22 cellular contexts compared by ENCODE assay signal in the genomic region with DNA sequence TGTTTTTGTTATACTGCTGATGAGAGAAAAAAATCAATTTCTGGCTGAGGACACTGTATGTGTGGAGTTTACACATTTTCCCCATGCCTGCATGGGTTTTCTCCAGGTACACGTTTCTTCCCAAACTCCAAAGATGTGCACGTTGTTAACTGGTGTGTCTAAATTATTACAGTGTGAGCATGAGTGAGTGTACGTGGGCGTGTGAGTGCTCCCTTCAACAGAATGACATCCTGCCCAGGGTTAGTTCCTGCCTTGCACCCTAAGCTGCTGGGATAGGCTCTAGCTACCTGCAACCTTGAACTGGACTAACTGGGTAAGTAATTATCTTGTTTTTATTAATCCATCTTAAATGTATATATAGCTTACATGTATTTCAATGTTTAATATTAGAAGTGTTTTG. TPM values are rescaled to one million over a fixed set of nuclear protein-coding genes. Genes with fewer than 3 reads are reported as not detected.
DNase-seq lines count a peak whose midpoint lies in the region; ATAC-seq, FAIRE-seq and TF ChIP-seq lines count a peak whose summit lies in the region.
"Had no signal": no experiment of that assay in that cellular context is flagged by ENCODE, and none has a peak within 500 bp of the region (broad histone marks: within the 10 kb centered on the region; RNA-seq: fewer than 3 reads in every experiment).

No MANE protein-coding gene starts in this region.

- H3K4me1 ChIP-seq in right lobe of liver = peaks cover 0 to 12% (median 0%) of the 10 kb centered on the region in 4 donors
- H3K4me1 ChIP-seq in HepG2 (ENCODE audit: insufficient read depth, low read length) = peaks cover 37% of the 10 kb centered on the region
- H3K4me1 ChIP-seq in Peyer's patch = peaks cover 0 to 7% (median 0%) of the 10 kb centered on the region in 4 donors
- H3K4me1 ChIP-seq: prostate gland, SJSA1 had no signal

- H3K36me3 Mint-ChIP-seq in T-cell = peaks cover 42% of the 10 kb centered on the region
- H3K36me3 Mint-ChIP-seq in central memory CD8-positive, alpha-beta T cell (ENCODE audit: insufficient read depth) = peaks cover 33% of the 10 kb centered on the region
- peaks cover 15% of the 10 kb centered on the region for H3K36me3 Mint-ChIP-seq in natural killer cell treated with Interleukin-12 subunit alpha and Interleukin-12 subunit beta and Interleukin-15 and Interleukin-18, amount 100 ng/mL, for 72 hours

- no peaks in the 10 kb centered on the region for H3K9me3 Mint-ChIP-seq in T-cell
- H3K9me3 Mint-ChIP-seq in central memory CD8-positive, alpha-beta T cell = no peaks in the 10 kb centered on the region
- no peaks in the 10 kb centered on the region for H3K9me3 Mint-ChIP-seq in natural killer cell treated with Interleukin-12 subunit alpha and Interleukin-12 subunit beta and Interleukin-15 and Interleukin-18, amount 100 ng/mL, for 72 hours
- H3K9me3 Mint-ChIP-seq: activated naive CD4-positive, alpha-beta T cell treated with anti-CD3 and anti-CD28 coated beads for 36 hours; mesothelial cell of epicardium; neural progenitor cell; type B pancreatic cell had no signal

- in situ Hi-C loops in HepG2 (cut with HindIII; ENCODE audit: extremely low pct_ligation_motif_present, low pct_unique_long_range_greater_than_20kb) = no loop called here

- no peak for TF ChIP-seq RAD21 in HepG2 (CRISPR knock-in tag; IDR thresholded peaks at IDR 0.05)

- no peaks in the 10 kb centered on the region for H3K9me3 ChIP-seq in right lobe of liver
- no peaks in the 10 kb centered on the region for H3K9me3 ChIP-seq in HepG2 (ENCODE audit: low read length)
- no peaks in the 10 kb centered on the region for H3K9me3 ChIP-seq in Peyer's patch
- H3K9me3 ChIP-seq: prostate gland, SJSA1 had no signal

- H3K4me1 Mint-ChIP-seq in T-cell = peaks cover 82 to 88% (median 83%) of the 10 kb centered on the region in 3 donors
- peaks cover 79% of the 10 kb centered on the region for H3K4me1 Mint-ChIP-seq in central memory CD8-positive, alpha-beta T cell
- peaks cover 48 to 67% of the 10 kb centered on the region in 2 donors for H3K4me1 Mint-ChIP-seq in natural killer cell treated with Interleukin-12 subunit alpha and Interleukin-12 subunit beta and Interleukin-15 and Interleukin-18, amount 100 ng/mL, for 72 hours (ENCODE audit: low read depth in 2 of 2)

- H3K27me3 ChIP-seq in right lobe of liver (no peaks in the 10 kb centered on the region), HepG2 (ENCODE audit: control insufficient read depth in 1 of 2, insufficient read depth in 2 of 2, low read length in 2 of 2) (no peaks in the 10 kb centered on the region; a peak in 1 of 5 replicates), Peyer's patch (no peaks in the 10 kb centered on the region)
- H3K27me3 ChIP-seq: neural progenitor cell, SJSA1 had no signal

- peak overlapping the region in 2 of 3 donors; percentile 11 to 34 for H3K4me3 Mint-ChIP-seq in T-cell
- peak overlapping the region; percentile 40 for H3K4me3 Mint-ChIP-seq in central memory CD8-positive, alpha-beta T cell
- H3K4me3 Mint-ChIP-seq in natural killer cell treated with Interleukin-12 subunit alpha and Interleukin-12 subunit beta and Interleukin-15 and Interleukin-18, amount 100 ng/mL, for 72 hours = peak overlapping the region; percentile 26
- H3K4me3 Mint-ChIP-seq: activated naive CD4-positive, alpha-beta T cell treated with anti-CD3 and anti-CD28 coated beads for 36 hours; mesothelial cell of epicardium; neural progenitor cell; type B pancreatic cell had no signal

- H3K27ac ChIP-seq in right lobe of liver (no peak overlapping the region), HepG2 (ENCODE audit: extremely low read length, insufficient read depth, low read length) (no peak overlapping the region), Peyer's patch (no peak overlapping the region)
- H3K27ac ChIP-seq: neural progenitor cell, prostate gland, SJSA1 had no signal

- H3K27me3 Mint-ChIP-seq in T-cell = no peaks in the 10 kb centered on the region
- H3K27me3 Mint-ChIP-seq in central memory CD8-positive, alpha-beta T cell = no peaks in the 10 kb centered on the region
- H3K27me3 Mint-ChIP-seq in natural killer cell treated with Interleukin-12 subunit alpha and Interleukin-12 subunit beta and Interleukin-15 and Interleukin-18, amount 100 ng/mL, for 72 hours = no peaks in the 10 kb centered on the region
- H3K27me3 Mint-ChIP-seq: type B pancreatic cell had no signal

- H3K36me3 ChIP-seq in right lobe of liver (no peaks in the 10 kb centered on the region), HepG2 (replicated peaks in 1 of 2; ENCODE audit: control insufficient read depth in 1 of 2, insufficient read depth in 2 of 2, low read length in 2 of 2) (no peaks in the 10 kb centered on the region; a peak in 2 of 5 replicates), Peyer's patch (peaks cover 0 to 6% (median 0%) of the 10 kb centered on the region in 3 donors)
- H3K36me3 ChIP-seq: neural progenitor cell, prostate gland, SJSA1 had no signal

- TF ChIP-seq EP300 in HepG2 (IDR thresholded peaks at IDR 0.05; ENCODE audit: low read depth in 2 of 2, low read length in 2 of 2) (no peak), HepG2 (CRISPR knock-in tag; IDR thresholded peaks at IDR 0.05; ENCODE audit: borderline replicate concordance) (no peak)

- no peak for DNase-seq in right lobe of liver
- no peak for DNase-seq in HepG2 (ENCODE audit: low spot score)
- DNase-seq in T-cell = no peak
- DNase-seq in central memory CD8-positive, alpha-beta T cell (ENCODE audit: low spot score in 2 of 2) = no peak
- no peak for DNase-seq in natural killer cell treated with Interleukin-12 subunit alpha and Interleukin-12 subunit beta and Interleukin-15 and Interleukin-18, amount 100 ng/mL, for 72 hours (ENCODE audit: low spot score)
- DNase-seq in Peyer's patch = no peak
- DNase-seq: activated naive CD4-positive, alpha-beta T cell treated with anti-CD3 and anti-CD28 coated beads for 36 hours; COR-L47; DMS79 treated with DMSO at 0.1 percent for 48 hours; HCEC 1CT; KG1; left cardiac atrium; NCI-H1092; NCI-H2029; NCI-H226; stimulated activated CD4-positive, alpha-beta T cell treated with anti-CD3 and anti-CD28 coated beads, Interleukin-4, amount 100 ng/mL, for 24 hours had no signal

- CTCF ChIA-PET in HepG2 (lab: Yijun Ruan, JAX; ENCODE audit: low intra/inter-chr PET ratio, low total read pairs) (no interaction called here), T-cell (lab: Charles Lee) (no interaction called here)

- no TSS peak for BruUV-seq in HepG2 (replicated peaks; lab: Mats Ljungman, UMichigan)

- peak; percentile 25 to 32 (median 28) for ATAC-seq in right lobe of liver
- no peak for ATAC-seq in HepG2
- ATAC-seq in T-cell (replicated peaks in 1 of 4) = peak; percentile 55 to 69 (median 60)
- no peak for ATAC-seq in central memory CD8-positive, alpha-beta T cell (replicated peaks; ENCODE audit: extremely low read depth, poor library complexity, severe bottlenecking)
- peak in 1 of 2 donors; percentile 64 for ATAC-seq in natural killer cell treated with Interleukin-12 subunit alpha and Interleukin-12 subunit beta and Interleukin-15 and Interleukin-18, amount 100 ng/mL, for 72 hours
- no peak for ATAC-seq in GM21360 (IDR thresholded peaks at IDR 0.05; ENCODE audit: unreplicated experiment)
- ATAC-seq: left cardiac atrium had no signal

- TF ChIP-seq POLR2A in right lobe of liver (IDR thresholded peaks at IDR 0.05) = no peak
- no peak for TF ChIP-seq POLR2A in HepG2 (IDR thresholded peaks at IDR 0.05; ENCODE audit: insufficient read depth in 1 of 2, low read depth in 2 of 2, low read length in 2 of 2)
- no peak for TF ChIP-seq POLR2A in Peyer's patch (IDR thresholded peaks at IDR 0.05)

- 41% methylated on average over 4 of the region's 4 CpGs for WGBS in right lobe of liver (ENCODE audit: insufficient coverage, low coverage, low lambda C conversion rate, missing lambda C conversion rate)
- 92% methylated on average over 4 of the region's 4 CpGs for WGBS in HepG2 (ENCODE audit: low lambda C conversion rate)

- H4K20me1 ChIP-seq in HepG2 (ENCODE audit: insufficient read depth, low read length) = no peaks in the 10 kb centered on the region; the same call in 1 of the 2 replicates

- no peak overlapping the region for H3K4me2 ChIP-seq in HepG2 (ENCODE audit: low read depth, low read length)
- H3K4me2 ChIP-seq: neural progenitor cell had no signal

- intact Hi-C loops in right lobe of liver (cut with DNase I) = no loop called here
- intact Hi-C loops in HepG2 (cut with micrococcal nuclease; ENCODE audit: unreplicated experiment) = no loop called here

- H3K9ac ChIP-seq in HepG2 (ENCODE audit: insufficient read depth, low read depth, low read length) = no peak overlapping the region
- H3K9ac ChIP-seq: neural progenitor cell had no signal

- no peak for TF ChIP-seq CTCF in right lobe of liver (IDR thresholded peaks at IDR 0.05)
- TF ChIP-seq CTCF in HepG2 (CRISPR knock-in tag; IDR thresholded peaks at IDR 0.05) = no peak
- TF ChIP-seq CTCF in Peyer's patch (IDR thresholded peaks at IDR 0.05) = no peak

- peaks cover 73% of the 10 kb centered on the region for H3K79me2 ChIP-seq in HepG2 (ENCODE audit: insufficient read depth, low read length)

- H3K27ac Mint-ChIP-seq in T-cell = peak overlapping the region; percentile 5 to 44
- H3K27ac Mint-ChIP-seq in central memory CD8-positive, alpha-beta T cell (ENCODE audit: low read depth) = peak overlapping the region; percentile 41
- H3K27ac Mint-ChIP-seq in natural killer cell treated with Interleukin-12 subunit alpha and Interleukin-12 subunit beta and Interleukin-15 and Interleukin-18, amount 100 ng/mL, for 72 hours = no peak overlapping the region
- H3K27ac Mint-ChIP-seq: mesothelial cell of epicardium, neural progenitor cell, type B pancreatic cell had no signal

- POLR2A ChIA-PET in HepG2 (lab: Yijun Ruan, JAX) (no interaction called here), T-cell (lab: Charles Lee) (interaction anchor here in 1 of 2 donors (0.6 to 0.9 kb wide), 2 partner anchors 11 to 54 kb away, joined by 3 read pairs; no protein-coding TSS in a partner anchor)

- FAIRE-seq in HepG2 (lab: Jason Lieb, UNC) = no peak

- H3K4me3 ChIP-seq in right lobe of liver (no peak overlapping the region), HepG2 (replicated peaks in 1 of 3; ENCODE audit: insufficient read depth in 1 of 3, low read depth in 2 of 3, low read length in 3 of 3) (no peak overlapping the region), Peyer's patch (no peak overlapping the region)
- H3K4me3 ChIP-seq: neural progenitor cell, prostate gland, SJSA1 had no signal

- H2AFZ ChIP-seq in HepG2 (ENCODE audit: low read length) = no peak overlapping the region
- H2AFZ ChIP-seq: neural progenitor cell had no signal

RNA-seq across cellular contexts. Expression of a gene that starts 5.5 kb away (rescaled TPM):
- total RNA-seq in right lobe of liver (1 to 10 TPM; 4.8 to 7.8 (median 5.9) TPM), HepG2 (2016; rRNA removed; fragmentation: Illumina TruSeq; extraction: Trizol) (11.2 and 16.8 TPM in 2 replicates), T-cell (10 to 100 TPM; 46.9 to 54.1 (median 49.1) TPM), Peyer's patch (10 to 100 TPM; 14.4 to 48.7 (median 14.7) TPM)
- 3.0 and 3.6 TPM in 2 replicates for total RNA-seq in HepG2 (2016; cell fraction: cytosol; rRNA removed; fragmentation: Illumina TruSeq; extraction: Trizol; ENCODE audit: low read depth)
- 11.0 and 16.0 TPM in 2 replicates for total RNA-seq in HepG2 (2016; cell fraction: insoluble cytoplasmic fraction; rRNA removed; fragmentation: Illumina TruSeq; extraction: Trizol)
- 5.2 and 6.0 TPM in 2 replicates for total RNA-seq in HepG2 (2016; cell fraction: membrane; rRNA removed; fragmentation: Illumina TruSeq; extraction: Trizol)
- total RNA-seq in HepG2 (2016; cell fraction: nucleus; rRNA removed; fragmentation: Illumina TruSeq; extraction: Trizol) = 14.8 and 18.0 TPM in 2 replicates
- 3.5 and 4.4 TPM in 2 replicates for polyA plus RNA-seq in HepG2 (2011; rRNA removed)
- 1.6 and 2.5 TPM in 2 replicates for polyA plus RNA-seq in HepG2 (2011; cell fraction: cytosol; rRNA removed)
- polyA plus RNA-seq in HepG2 (2011; cell fraction: nucleus; rRNA removed) = 4.4 and 4.5 TPM in 2 replicates
- 3.2 and 4.8 TPM in 2 replicates for polyA plus RNA-seq in HepG2 (2012)
- 0.24 and 0.34 TPM in 2 replicates for polyA plus RNA-seq in HepG2 (2016; cell fraction: cytosol; fragmentation: Illumina TruSeq; extraction: Trizol; ENCODE audit: low read depth)
- 10.1 TPM in 2 replicates for polyA plus RNA-seq in HepG2 (2016; cell fraction: insoluble cytoplasmic fraction; fragmentation: Illumina TruSeq; extraction: Trizol; ENCODE audit: low read depth)
- 0.60 and 0.72 TPM in 2 replicates for polyA plus RNA-seq in HepG2 (2016; cell fraction: membrane; fragmentation: Illumina TruSeq; extraction: Trizol; ENCODE audit: low read depth)
- polyA plus RNA-seq in HepG2 (2016; cell fraction: nucleus; fragmentation: Illumina TruSeq; extraction: Trizol; ENCODE audit: insufficient read depth, low read depth) = 13.1 and 17.1 TPM in 2 replicates
- 10.1 and 20.2 TPM in 2 replicates for polyA minus RNA-seq in HepG2 (2011; rRNA and poly(A)+ RNA removed; ENCODE audit: low replicate concordance)
- polyA minus RNA-seq in HepG2 (2011; cell fraction: cytosol; rRNA and poly(A)+ RNA removed) = 6.4 and 7.4 TPM in 2 replicates
- polyA minus RNA-seq in HepG2 (2011; cell fraction: nucleus; rRNA and poly(A)+ RNA removed) = 26.0 and 33.7 TPM in 2 replicates
- 10 to 100 TPM; 31.1 to 35.8 TPM for total RNA-seq in natural killer cell treated with Interleukin-12 subunit alpha and Interleukin-12 subunit beta and Interleukin-15 and Interleukin-18, amount 100 ng/mL, for 72 hours

RNA-seq across cellular contexts. Expression of a gene that starts 5.9 kb away (rescaled TPM):
- total RNA-seq in right lobe of liver (10 to 100 TPM; 24.9 to 47.1 (median 32.4) TPM), HepG2 (2016; rRNA removed; fragmentation: Illumina TruSeq; extraction: Trizol) (61.1 and 71.6 TPM in 2 replicates), T-cell (100 to 1,000 TPM; 376 to 547 (median 410) TPM), Peyer's patch (100 to 1,000 TPM in 1 of 4 donors, 10 to 100 TPM in 3; 46.3 to 445 (median 58.5) TPM)
- 43.6 and 66.5 TPM in 2 replicates for total RNA-seq in HepG2 (2016; cell fraction: cytosol; rRNA removed; fragmentation: Illumina TruSeq; extraction: Trizol; ENCODE audit: low read depth)
- total RNA-seq in HepG2 (2016; cell fraction: insoluble cytoplasmic fraction; rRNA removed; fragmentation: Illumina TruSeq; extraction: Trizol) = 64.7 and 69.5 TPM in 2 replicates
- total RNA-seq in HepG2 (2016; cell fraction: membrane; rRNA removed; fragmentation: Illumina TruSeq; extraction: Trizol) = 41.9 and 47.7 TPM in 2 replicates
- total RNA-seq in HepG2 (2016; cell fraction: nucleus; rRNA removed; fragmentation: Illumina TruSeq; extraction: Trizol) = 142 and 164 TPM in 2 replicates
- 39.5 and 40.0 TPM in 2 replicates for polyA plus RNA-seq in HepG2 (2011; rRNA removed)
- polyA plus RNA-seq in HepG2 (2011; cell fraction: cytosol; rRNA removed) = 11.0 and 21.3 TPM in 2 replicates
- polyA plus RNA-seq in HepG2 (2011; cell fraction: nucleus; rRNA removed) = 67.8 and 83.9 TPM in 2 replicates
- 24.1 and 34.9 TPM in 2 replicates for polyA plus RNA-seq in HepG2 (2012)
- polyA plus RNA-seq in HepG2 (2016; cell fraction: cytosol; fragmentation: Illumina TruSeq; extraction: Trizol; ENCODE audit: low read depth) = 2.1 and 2.6 TPM in 2 replicates
- polyA plus RNA-seq in HepG2 (2016; cell fraction: insoluble cytoplasmic fraction; fragmentation: Illumina TruSeq; extraction: Trizol; ENCODE audit: low read depth) = 35.5 and 37.3 TPM in 2 replicates
- polyA plus RNA-seq in HepG2 (2016; cell fraction: membrane; fragmentation: Illumina TruSeq; extraction: Trizol; ENCODE audit: low read depth) = 4.3 and 5.2 TPM in 2 replicates
- 118 and 119 TPM in 2 replicates for polyA plus RNA-seq in HepG2 (2016; cell fraction: nucleus; fragmentation: Illumina TruSeq; extraction: Trizol; ENCODE audit: insufficient read depth, low read depth)
- polyA minus RNA-seq in HepG2 (2011; rRNA and poly(A)+ RNA removed; ENCODE audit: low replicate concordance) = 51.6 and 65.8 TPM in 2 replicates
- 24.1 and 39.3 TPM in 2 replicates for polyA minus RNA-seq in HepG2 (2011; cell fraction: cytosol; rRNA and poly(A)+ RNA removed)
- 500 and 521 TPM in 2 replicates for polyA minus RNA-seq in HepG2 (2011; cell fraction: nucleus; rRNA and poly(A)+ RNA removed)
- total RNA-seq in natural killer cell treated with Interleukin-12 subunit alpha and Interleukin-12 subunit beta and Interleukin-15 and Interleukin-18, amount 100 ng/mL, for 72 hours = 100 to 1,000 TPM in 1 of 2 donors, 10 to 100 TPM in 1; 86.4 to 107 TPM

Comparison
In these comparisons a context has a peak if more than half of its experiments do, and no peak if none do; other contexts are left out.
1. ATAC-seq: peak in right lobe of liver (4 of 4) and T-cell (4 of 4); none in HepG2 (single experiment), central memory CD8-positive, alpha-beta T cell (single experiment) and GM21360 (single experiment).
2. H3K27ac Mint-ChIP-seq: peak in T-cell (2 of 2) and central memory CD8-positive, alpha-beta T cell (single experiment); none in natural killer cell treated with Interleukin-12 subunit alpha and Interleukin-12 subunit beta and Interleukin-15 and Interleukin-18, amount 100 ng/mL, for 72 hours (0 of 2).
3. Peak in every context shown above with its lines, with median percentiles within 50 percentile points of each other: H3K4me3 Mint-ChIP-seq.